1 cellular context compared by ENCODE assay signal in the genomic region with DNA sequence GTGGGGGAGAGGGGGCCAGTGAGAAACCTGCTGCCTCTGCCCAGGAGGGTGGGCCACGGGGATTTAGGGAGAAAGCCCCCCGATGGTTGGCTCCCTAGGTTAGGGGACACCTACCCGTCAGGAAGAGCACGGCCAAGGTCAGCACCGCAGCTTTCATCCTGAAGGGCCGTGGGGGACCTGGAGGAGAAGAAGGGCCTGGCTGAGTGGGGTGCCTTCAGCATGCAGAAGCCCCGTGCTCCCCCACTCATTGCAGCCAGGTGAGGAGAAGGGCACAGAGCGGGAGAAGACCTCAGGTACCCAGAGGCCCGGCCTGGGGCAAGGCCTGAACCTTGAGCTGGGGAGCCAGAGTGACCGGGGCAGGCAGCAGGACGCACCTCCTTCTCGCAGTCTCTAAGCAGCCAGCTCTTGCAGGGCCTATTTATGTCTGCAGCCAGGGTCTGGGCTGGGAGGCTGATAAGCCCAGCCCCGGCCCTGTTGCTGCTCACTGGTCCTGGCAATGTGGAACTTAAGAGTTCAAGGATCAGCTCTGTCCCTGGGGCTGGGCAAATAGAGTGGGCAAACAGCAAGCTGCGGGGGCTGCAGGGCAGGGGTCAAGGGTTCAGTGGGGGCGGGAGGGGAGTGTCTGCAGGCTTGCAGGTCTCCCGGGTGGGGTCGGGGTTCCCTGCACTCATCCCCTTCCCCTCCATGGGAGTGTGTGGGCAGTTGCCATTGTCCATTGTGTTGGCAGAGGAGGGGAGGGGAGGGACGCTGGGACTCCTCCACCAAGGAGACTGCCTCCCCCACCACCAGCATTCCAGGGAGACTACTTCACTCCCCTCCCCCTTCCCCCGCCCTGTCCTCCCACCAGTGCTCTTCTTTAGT.
A peak's percentile ranks its signal among the peaks of the same experiment; 100 is the strongest.
TF ChIP-seq lines count a peak whose summit lies in the region.

A gene (minus strand): TSS at position 392 of the 861 bp plus-strand sequence. CDS start 235 bp downstream, at position 157.

TF ChIP-seq in HepG2, 621 proteins besides CTCF, POLR2A, EP300 and RAD21 (continued from another document and continues in another):
- TF ChIP-seq ZNF235 (CRISPR knock-in tag; IDR thresholded peaks at IDR 0.05; ENCODE audit: borderline replicate concordance): peak; percentile 94
- TF ChIP-seq, protein P1, sequence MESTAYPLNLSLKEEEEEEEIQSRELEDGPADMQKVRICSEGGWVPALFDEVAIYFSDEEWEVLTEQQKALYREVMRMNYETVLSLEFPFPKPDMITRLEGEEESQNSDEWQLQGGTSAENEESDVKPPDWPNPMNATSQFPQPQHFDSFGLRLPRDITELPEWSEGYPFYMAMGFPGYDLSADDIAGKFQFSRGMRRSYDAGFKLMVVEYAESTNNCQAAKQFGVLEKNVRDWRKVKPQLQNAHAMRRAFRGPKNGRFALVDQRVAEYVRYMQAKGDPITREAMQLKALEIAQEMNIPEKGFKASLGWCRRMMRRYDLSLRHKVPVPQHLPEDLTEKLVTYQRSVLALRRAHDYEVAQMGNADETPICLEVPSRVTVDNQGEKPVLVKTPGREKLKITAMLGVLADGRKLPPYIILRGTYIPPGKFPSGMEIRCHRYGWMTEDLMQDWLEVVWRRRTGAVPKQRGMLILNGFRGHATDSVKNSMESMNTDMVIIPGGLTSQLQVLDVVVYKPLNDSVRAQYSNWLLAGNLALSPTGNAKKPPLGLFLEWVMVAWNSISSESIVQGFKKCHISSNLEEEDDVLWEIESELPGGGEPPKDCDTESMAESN (CRISPR knock-in tag; conservative IDR thresholded peaks at IDR 0.05): peak; percentile 65
- TF ChIP-seq, protein P2, sequence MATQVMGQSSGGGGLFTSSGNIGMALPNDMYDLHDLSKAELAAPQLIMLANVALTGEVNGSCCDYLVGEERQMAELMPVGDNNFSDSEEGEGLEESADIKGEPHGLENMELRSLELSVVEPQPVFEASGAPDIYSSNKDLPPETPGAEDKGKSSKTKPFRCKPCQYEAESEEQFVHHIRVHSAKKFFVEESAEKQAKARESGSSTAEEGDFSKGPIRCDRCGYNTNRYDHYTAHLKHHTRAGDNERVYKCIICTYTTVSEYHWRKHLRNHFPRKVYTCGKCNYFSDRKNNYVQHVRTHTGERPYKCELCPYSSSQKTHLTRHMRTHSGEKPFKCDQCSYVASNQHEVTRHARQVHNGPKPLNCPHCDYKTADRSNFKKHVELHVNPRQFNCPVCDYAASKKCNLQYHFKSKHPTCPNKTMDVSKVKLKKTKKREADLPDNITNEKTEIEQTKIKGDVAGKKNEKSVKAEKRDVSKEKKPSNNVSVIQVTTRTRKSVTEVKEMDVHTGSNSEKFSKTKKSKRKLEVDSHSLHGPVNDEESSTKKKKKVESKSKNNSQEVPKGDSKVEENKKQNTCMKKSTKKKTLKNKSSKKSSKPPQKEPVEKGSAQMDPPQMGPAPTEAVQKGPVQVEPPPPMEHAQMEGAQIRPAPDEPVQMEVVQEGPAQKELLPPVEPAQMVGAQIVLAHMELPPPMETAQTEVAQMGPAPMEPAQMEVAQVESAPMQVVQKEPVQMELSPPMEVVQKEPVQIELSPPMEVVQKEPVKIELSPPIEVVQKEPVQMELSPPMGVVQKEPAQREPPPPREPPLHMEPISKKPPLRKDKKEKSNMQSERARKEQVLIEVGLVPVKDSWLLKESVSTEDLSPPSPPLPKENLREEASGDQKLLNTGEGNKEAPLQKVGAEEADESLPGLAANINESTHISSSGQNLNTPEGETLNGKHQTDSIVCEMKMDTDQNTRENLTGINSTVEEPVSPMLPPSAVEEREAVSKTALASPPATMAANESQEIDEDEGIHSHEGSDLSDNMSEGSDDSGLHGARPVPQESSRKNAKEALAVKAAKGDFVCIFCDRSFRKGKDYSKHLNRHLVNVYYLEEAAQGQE (IDR thresholded peaks at IDR 0.05; ENCODE audit: borderline replicate concordance in 1 of 2, low read depth in 1 of 2, low read length in 2 of 2): peak in 1 of 2 experiments; percentile 70; a peak in 2 of 4 replicates
- TF ChIP-seq, protein P3, sequence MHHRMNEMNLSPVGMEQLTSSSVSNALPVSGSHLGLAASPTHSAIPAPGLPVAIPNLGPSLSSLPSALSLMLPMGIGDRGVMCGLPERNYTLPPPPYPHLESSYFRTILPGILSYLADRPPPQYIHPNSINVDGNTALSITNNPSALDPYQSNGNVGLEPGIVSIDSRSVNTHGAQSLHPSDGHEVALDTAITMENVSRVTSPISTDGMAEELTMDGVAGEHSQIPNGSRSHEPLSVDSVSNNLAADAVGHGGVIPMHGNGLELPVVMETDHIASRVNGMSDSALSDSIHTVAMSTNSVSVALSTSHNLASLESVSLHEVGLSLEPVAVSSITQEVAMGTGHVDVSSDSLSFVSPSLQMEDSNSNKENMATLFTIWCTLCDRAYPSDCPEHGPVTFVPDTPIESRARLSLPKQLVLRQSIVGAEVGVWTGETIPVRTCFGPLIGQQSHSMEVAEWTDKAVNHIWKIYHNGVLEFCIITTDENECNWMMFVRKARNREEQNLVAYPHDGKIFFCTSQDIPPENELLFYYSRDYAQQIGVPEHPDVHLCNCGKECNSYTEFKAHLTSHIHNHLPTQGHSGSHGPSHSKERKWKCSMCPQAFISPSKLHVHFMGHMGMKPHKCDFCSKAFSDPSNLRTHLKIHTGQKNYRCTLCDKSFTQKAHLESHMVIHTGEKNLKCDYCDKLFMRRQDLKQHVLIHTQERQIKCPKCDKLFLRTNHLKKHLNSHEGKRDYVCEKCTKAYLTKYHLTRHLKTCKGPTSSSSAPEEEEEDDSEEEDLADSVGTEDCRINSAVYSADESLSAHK (CRISPR knock-in tag; IDR thresholded peaks at IDR 0.05; ENCODE audit: borderline replicate concordance): no peak
- TF ChIP-seq ZMYM3 (CRISPR knock-in tag; IDR thresholded peaks at IDR 0.05): peak; percentile 80
- no peak for TF ChIP-seq ZNF337 (CRISPR knock-in tag; IDR thresholded peaks at IDR 0.05; ENCODE audit: borderline replicate concordance, low read depth)
- TF ChIP-seq, protein P4, sequence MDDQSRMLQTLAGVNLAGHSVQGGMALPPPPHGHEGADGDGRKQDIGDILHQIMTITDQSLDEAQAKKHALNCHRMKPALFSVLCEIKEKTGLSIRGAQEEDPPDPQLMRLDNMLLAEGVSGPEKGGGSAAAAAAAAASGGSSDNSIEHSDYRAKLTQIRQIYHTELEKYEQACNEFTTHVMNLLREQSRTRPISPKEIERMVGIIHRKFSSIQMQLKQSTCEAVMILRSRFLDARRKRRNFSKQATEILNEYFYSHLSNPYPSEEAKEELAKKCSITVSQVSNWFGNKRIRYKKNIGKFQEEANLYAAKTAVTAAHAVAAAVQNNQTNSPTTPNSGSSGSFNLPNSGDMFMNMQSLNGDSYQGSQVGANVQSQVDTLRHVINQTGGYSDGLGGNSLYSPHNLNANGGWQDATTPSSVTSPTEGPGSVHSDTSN (CRISPR knock-in tag; IDR thresholded peaks at IDR 0.05; ENCODE audit: borderline replicate concordance): 0 out of 2 replicates have a peak, but pooled peaks have one; percentile 21
- TF ChIP-seq, protein P5, sequence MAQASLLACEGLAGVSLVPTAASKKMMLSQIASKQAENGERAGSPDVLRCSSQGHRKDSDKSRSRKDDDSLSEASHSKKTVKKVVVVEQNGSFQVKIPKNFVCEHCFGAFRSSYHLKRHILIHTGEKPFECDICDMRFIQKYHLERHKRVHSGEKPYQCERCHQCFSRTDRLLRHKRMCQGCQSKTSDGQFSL (CRISPR knock-in tag; IDR thresholded peaks at IDR 0.05): no peak; the same call in 1 of the 2 replicates
- TF ChIP-seq, protein P6, sequence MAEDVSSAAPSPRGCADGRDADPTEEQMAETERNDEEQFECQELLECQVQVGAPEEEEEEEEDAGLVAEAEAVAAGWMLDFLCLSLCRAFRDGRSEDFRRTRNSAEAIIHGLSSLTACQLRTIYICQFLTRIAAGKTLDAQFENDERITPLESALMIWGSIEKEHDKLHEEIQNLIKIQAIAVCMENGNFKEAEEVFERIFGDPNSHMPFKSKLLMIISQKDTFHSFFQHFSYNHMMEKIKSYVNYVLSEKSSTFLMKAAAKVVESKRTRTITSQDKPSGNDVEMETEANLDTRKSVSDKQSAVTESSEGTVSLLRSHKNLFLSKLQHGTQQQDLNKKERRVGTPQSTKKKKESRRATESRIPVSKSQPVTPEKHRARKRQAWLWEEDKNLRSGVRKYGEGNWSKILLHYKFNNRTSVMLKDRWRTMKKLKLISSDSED (CRISPR knock-in tag; IDR thresholded peaks at IDR 0.05): no peak
- no peak for TF ChIP-seq MAF1 (CRISPR knock-in tag; IDR thresholded peaks at IDR 0.05; ENCODE audit: borderline replicate concordance)
- TF ChIP-seq ZNF773 (CRISPR knock-in tag; IDR thresholded peaks at IDR 0.05; ENCODE audit: borderline replicate concordance): peak; percentile 95; the same call in 1 of the 2 replicates
- peak; percentile 42; the same call in 1 of the 2 replicates for TF ChIP-seq ZNF703 (CRISPR knock-in tag; IDR thresholded peaks at IDR 0.05; ENCODE audit: borderline replicate concordance)
- TF ChIP-seq ELF4 (CRISPR knock-in tag; IDR thresholded peaks at IDR 0.05; ENCODE audit: borderline replicate concordance): no peak
- TF ChIP-seq, protein P7, sequence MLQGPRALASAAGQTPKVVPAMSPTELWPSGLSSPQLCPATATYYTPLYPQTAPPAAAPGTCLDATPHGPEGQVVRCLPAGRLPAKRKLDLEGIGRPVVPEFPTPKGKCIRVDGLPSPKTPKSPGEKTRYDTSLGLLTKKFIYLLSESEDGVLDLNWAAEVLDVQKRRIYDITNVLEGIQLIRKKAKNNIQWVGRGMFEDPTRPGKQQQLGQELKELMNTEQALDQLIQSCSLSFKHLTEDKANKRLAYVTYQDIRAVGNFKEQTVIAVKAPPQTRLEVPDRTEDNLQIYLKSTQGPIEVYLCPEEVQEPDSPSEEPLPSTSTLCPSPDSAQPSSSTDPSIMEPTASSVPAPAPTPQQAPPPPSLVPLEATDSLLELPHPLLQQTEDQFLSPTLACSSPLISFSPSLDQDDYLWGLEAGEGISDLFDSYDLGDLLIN (CRISPR knock-in tag; IDR thresholded peaks at IDR 0.05; ENCODE audit: borderline replicate concordance): peak; percentile 83; the same call in 1 of the 2 replicates
- TF ChIP-seq PHB2 (IDR thresholded peaks at IDR 0.05; ENCODE audit: partially characterized antibody): no peak
- no peak for TF ChIP-seq ZNF224 (CRISPR knock-in tag; IDR thresholded peaks at IDR 0.05)
- TF ChIP-seq SMAD1 (CRISPR knock-in tag; IDR thresholded peaks at IDR 0.05; ENCODE audit: borderline replicate concordance, low read depth): no peak
- TF ChIP-seq PLRG1 (conservative IDR thresholded peaks at IDR 0.05): no peak
- TF ChIP-seq ZNF781 (CRISPR knock-in tag; IDR thresholded peaks at IDR 0.05; ENCODE audit: borderline replicate concordance, not compliant biosample characterization): peak; percentile 78
- no peak for TF ChIP-seq NPAS2 (CRISPR knock-in tag; IDR thresholded peaks at IDR 0.05; ENCODE audit: borderline replicate concordance)
- no peak for TF ChIP-seq MTA3 (CRISPR knock-in tag; IDR thresholded peaks at IDR 0.05)
- peak; percentile 99 for TF ChIP-seq ZNF263 (CRISPR knock-in tag; IDR thresholded peaks at IDR 0.05)
- peak; percentile 95; the same call in 1 of the 2 replicates for TF ChIP-seq MTA1 (CRISPR knock-in tag; IDR thresholded peaks at IDR 0.05; ENCODE audit: borderline replicate concordance)
- peak; percentile 75 for TF ChIP-seq FOXJ3 (CRISPR knock-in tag; IDR thresholded peaks at IDR 0.05; ENCODE audit: borderline replicate concordance)
- TF ChIP-seq ELF3 (CRISPR knock-in tag; IDR thresholded peaks at IDR 0.05): peak; percentile 78
- no peak for TF ChIP-seq NFIB (CRISPR knock-in tag; IDR thresholded peaks at IDR 0.05; ENCODE audit: borderline replicate concordance)
- TF ChIP-seq JUND (CRISPR knock-in tag; IDR thresholded peaks at IDR 0.05): no peak
- TF ChIP-seq KDM2A (CRISPR knock-in tag; IDR thresholded peaks at IDR 0.05; ENCODE audit: borderline replicate concordance, low read depth): peak; percentile 62; the same call in 1 of the 2 replicates
- no peak for TF ChIP-seq ZNF383 (CRISPR knock-in tag; IDR thresholded peaks at IDR 0.05; ENCODE audit: borderline replicate concordance)
- TF ChIP-seq GATA4 (IDR thresholded peaks at IDR 0.05; ENCODE audit: borderline replicate concordance, low read depth): peak; percentile 92
- TF ChIP-seq FOXO1 (CRISPR knock-in tag; IDR thresholded peaks at IDR 0.05): peak; percentile 88
- peak; percentile 94 for TF ChIP-seq PHF21A (CRISPR knock-in tag; IDR thresholded peaks at IDR 0.05)
- TF ChIP-seq, protein P8, sequence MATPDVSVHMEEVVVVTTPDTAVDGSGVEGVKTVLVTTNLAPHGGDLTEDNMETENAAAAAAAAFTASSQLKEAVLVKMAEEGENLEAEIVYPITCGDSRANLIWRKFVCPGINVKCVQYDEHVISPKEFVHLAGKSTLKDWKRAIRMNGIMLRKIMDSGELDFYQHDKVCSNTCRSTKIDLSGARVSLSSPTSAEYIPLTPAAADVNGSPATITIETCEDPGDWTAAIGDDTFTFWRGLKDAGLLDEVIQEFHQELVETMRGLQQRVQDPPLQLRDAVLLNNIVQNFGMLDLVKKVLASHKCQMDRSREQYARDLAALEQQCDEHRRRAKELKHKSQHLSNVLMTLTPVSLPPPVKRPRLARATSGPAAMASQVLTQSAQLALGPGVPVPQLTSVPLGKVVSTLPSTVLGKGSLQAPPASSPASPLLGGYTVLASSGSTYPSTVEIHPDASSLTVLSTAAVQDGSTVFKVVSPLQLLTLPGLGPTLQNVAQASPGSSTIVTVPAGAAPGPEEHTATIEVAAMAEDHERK (CRISPR knock-in tag; IDR thresholded peaks at IDR 0.05; ENCODE audit: low read depth): no peak
- TF ChIP-seq ZNF761 (CRISPR knock-in tag; conservative IDR thresholded peaks at IDR 0.05): peak; percentile 53; the same call in 1 of the 2 replicates
- no peak for TF ChIP-seq PCBP2 (optimal IDR thresholded peaks at IDR 0.05; ENCODE audit: low read depth, low read length, poor library complexity, severe bottlenecking)
- TF ChIP-seq, protein P9, sequence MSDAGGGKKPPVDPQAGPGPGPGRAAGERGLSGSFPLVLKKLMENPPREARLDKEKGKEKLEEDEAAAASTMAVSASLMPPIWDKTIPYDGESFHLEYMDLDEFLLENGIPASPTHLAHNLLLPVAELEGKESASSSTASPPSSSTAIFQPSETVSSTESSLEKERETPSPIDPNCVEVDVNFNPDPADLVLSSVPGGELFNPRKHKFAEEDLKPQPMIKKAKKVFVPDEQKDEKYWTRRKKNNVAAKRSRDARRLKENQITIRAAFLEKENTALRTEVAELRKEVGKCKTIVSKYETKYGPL (CRISPR knock-in tag; IDR thresholded peaks at IDR 0.05): 0 out of 2 replicates have a peak, but pooled peaks have one; percentile 16
- TF ChIP-seq, protein P10, sequence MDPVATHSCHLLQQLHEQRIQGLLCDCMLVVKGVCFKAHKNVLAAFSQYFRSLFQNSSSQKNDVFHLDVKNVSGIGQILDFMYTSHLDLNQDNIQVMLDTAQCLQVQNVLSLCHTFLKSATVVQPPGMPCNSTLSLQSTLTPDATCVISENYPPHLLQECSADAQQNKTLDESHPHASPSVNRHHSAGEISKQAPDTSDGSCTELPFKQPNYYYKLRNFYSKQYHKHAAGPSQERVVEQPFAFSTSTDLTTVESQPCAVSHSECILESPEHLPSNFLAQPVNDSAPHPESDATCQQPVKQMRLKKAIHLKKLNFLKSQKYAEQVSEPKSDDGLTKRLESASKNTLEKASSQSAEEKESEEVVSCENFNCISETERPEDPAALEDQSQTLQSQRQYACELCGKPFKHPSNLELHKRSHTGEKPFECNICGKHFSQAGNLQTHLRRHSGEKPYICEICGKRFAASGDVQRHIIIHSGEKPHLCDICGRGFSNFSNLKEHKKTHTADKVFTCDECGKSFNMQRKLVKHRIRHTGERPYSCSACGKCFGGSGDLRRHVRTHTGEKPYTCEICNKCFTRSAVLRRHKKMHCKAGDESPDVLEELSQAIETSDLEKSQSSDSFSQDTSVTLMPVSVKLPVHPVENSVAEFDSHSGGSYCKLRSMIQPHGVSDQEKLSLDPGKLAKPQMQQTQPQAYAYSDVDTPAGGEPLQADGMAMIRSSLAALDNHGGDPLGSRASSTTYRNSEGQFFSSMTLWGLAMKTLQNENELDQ (CRISPR knock-in tag; IDR thresholded peaks at IDR 0.05; ENCODE audit: borderline replicate concordance): 0 out of 2 replicates have a peak, but pooled peaks have one; percentile 64
